21 cellular contexts compared by ENCODE assay signal in the genomic region with DNA sequence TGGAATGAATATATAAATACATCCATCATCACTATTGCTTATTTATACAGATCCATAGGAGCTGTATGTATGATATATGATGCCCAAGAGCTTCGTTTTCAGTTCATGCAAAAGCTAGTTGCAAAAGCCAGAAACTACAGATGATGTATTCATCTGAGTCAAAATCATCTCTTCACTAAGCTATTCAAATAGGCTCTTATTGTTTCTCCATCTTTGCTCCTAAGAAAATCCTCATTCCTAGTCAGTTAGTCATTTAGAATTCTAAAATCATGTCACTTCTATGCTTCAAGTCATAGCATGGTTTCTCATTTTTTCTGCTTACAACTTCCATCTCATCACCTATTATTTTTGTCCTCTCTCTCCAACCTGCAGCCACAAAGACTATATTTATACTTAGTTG.
A peak's percentile ranks its signal among the peaks of the same experiment; 100 is the strongest.
DNase-seq lines count a peak whose midpoint lies in the region; ATAC-seq, FAIRE-seq and TF ChIP-seq lines count a peak whose summit lies in the region.
"Had no signal": no experiment of that assay in that cellular context is flagged by ENCODE, and none has a peak within 500 bp of the region (broad histone marks: within the 10 kb centered on the region; RNA-seq: fewer than 3 reads in every experiment).

No MANE protein-coding gene starts in this region.

- WGBS in right lobe of liver (ENCODE audit: insufficient coverage, low coverage, low lambda C conversion rate, missing lambda C conversion rate) = 38% methylated on average over 1 of the region's 1 CpG

- no peaks in the 10 kb centered on the region for H3K27me3 Mint-ChIP-seq in chondrocyte (ENCODE audit: low read depth)

- no peak for TF ChIP-seq EP300 in neural cell (conservative IDR thresholded peaks at IDR 0.05; ENCODE audit: poor library complexity, severe bottlenecking)

- H3K27me3 ChIP-seq in bronchial epithelial cell (ENCODE audit: control insufficient read depth, insufficient read depth, low read length) = no peaks in the 10 kb centered on the region
- no peaks in the 10 kb centered on the region for H3K27me3 ChIP-seq in neural cell (ENCODE audit: insufficient read depth, low read depth, low read length)
- no peaks in the 10 kb centered on the region for H3K27me3 ChIP-seq in right lobe of liver
- H3K27me3 ChIP-seq: BLaER1, MG63 had no signal

- H3K4me2 ChIP-seq in neural cell (ENCODE audit: low read length) = no peak overlapping the region
- H3K4me2 ChIP-seq: BLaER1 had no signal

- DNase-seq in COLO829 (ENCODE audit: low spot score) (peak; percentile 36), RKO (ENCODE audit: low spot score) (peak; percentile 24), bronchial epithelial cell (ENCODE audit: low read depth) (peak; percentile 46), chondrocyte (ENCODE audit: low spot score) (no peak), Kasumi-1 (lab: John Stamatoyannopoulos, UW) (no peak), right lobe of liver (no peak)
- DNase-seq: CD8-positive, alpha-beta memory T cell; DMS79 treated with DMSO at 0.1 percent for 48 hours; GOT3; KBM-7; MG63; NCI-H1092 treated with DMSO at 0.1 percent for 48 hours; NCI-H1694 treated with DMSO at 0.1 percent for 48 hours; NCI-H226; NCI-H526 had no signal

- no peak overlapping the region for H3K4me3 Mint-ChIP-seq in chondrocyte (ENCODE audit: unreplicated experiment)
- H3K4me3 Mint-ChIP-seq: CD8-positive, alpha-beta memory T cell had no signal

- H3K9me3 Mint-ChIP-seq in chondrocyte (ENCODE audit: low read depth) = no peaks in the 10 kb centered on the region

- H3K9me3 ChIP-seq in neural cell (ENCODE audit: low read length) = no peaks in the 10 kb centered on the region
- H3K9me3 ChIP-seq in right lobe of liver = no peaks in the 10 kb centered on the region
- H3K9me3 ChIP-seq: BLaER1, MG63 had no signal

- H3K27ac ChIP-seq in neural cell (ENCODE audit: low read length) (peak overlapping the region; percentile 17), right lobe of liver (no peak overlapping the region)
- H3K27ac ChIP-seq: BLaER1 had no signal

- intact Hi-C loops in right lobe of liver (cut with DNase I) = no loop called here

- H4K20me1 ChIP-seq in neural cell (ENCODE audit: insufficient read depth) = no peaks in the 10 kb centered on the region
- H4K20me1 ChIP-seq: BLaER1 had no signal

- H3F3A ChIP-seq in neural cell (ENCODE audit: insufficient read depth, low read length, poor library complexity, severe bottlenecking) = no peaks in the 10 kb centered on the region

- no peak overlapping the region for H3K9ac ChIP-seq in neural cell (ENCODE audit: low read length)
- H3K9ac ChIP-seq: BLaER1 had no signal

- H3K4me3 ChIP-seq in bronchial epithelial cell (ENCODE audit: low read depth, low read length) (no peak overlapping the region), neural cell (ENCODE audit: low read length) (no peak overlapping the region), right lobe of liver (no peak overlapping the region)
- H3K4me3 ChIP-seq: BLaER1, GM12878, MG63 had no signal

- no peak for TF ChIP-seq POLR2A in right lobe of liver (IDR thresholded peaks at IDR 0.05)

- no peaks in the 10 kb centered on the region for H3K36me3 Mint-ChIP-seq in chondrocyte (ENCODE audit: low read depth)
- H3K36me3 Mint-ChIP-seq: CD8-positive, alpha-beta memory T cell had no signal

- H3K4me1 Mint-ChIP-seq in chondrocyte (ENCODE audit: low read depth) = no peaks in the 10 kb centered on the region
- H3K4me1 Mint-ChIP-seq: CD8-positive, alpha-beta memory T cell had no signal

- H3K27ac Mint-ChIP-seq in chondrocyte (ENCODE audit: unreplicated experiment) = no peak overlapping the region

- TF ChIP-seq CTCF in bronchial epithelial cell (IDR thresholded peaks at IDR 0.05; ENCODE audit: insufficient read depth, low read length, severe bottlenecking) (no peak), neural cell (IDR thresholded peaks at IDR 0.05; ENCODE audit: poor library complexity, severe bottlenecking) (no peak), chondrocyte (IDR thresholded peaks at IDR 0.05) (no peak), right lobe of liver (IDR thresholded peaks at IDR 0.05) (no peak)

- H3K4me1 ChIP-seq in right lobe of liver = no peaks in the 10 kb centered on the region
- H3K4me1 ChIP-seq: BLaER1 had no signal

- no peaks in the 10 kb centered on the region for H3K79me2 ChIP-seq in neural cell (replicated peaks; ENCODE audit: insufficient read depth, low read length)

- ATAC-seq in right lobe of liver = no peak
- ATAC-seq in GM18861 (IDR thresholded peaks at IDR 0.05; ENCODE audit: unreplicated experiment) = no peak
- ATAC-seq: GM12878 had no signal

- no peak overlapping the region for H2AFZ ChIP-seq in neural cell (ENCODE audit: low read depth, low read length)

- FAIRE-seq in bronchial epithelial cell (lab: Jason Lieb, UNC) = no peak
- FAIRE-seq: A204.1, G401.6, GM12878 had no signal

- H3K36me3 ChIP-seq in bronchial epithelial cell (ENCODE audit: control insufficient read depth, insufficient read depth, low read length) = no peaks in the 10 kb centered on the region
- H3K36me3 ChIP-seq in neural cell (ENCODE audit: insufficient read depth, low read length) = no peaks in the 10 kb centered on the region
- H3K36me3 ChIP-seq in right lobe of liver = no peaks in the 10 kb centered on the region
- H3K36me3 ChIP-seq: BLaER1, MG63 had no signal

- no peak for TF ChIP-seq RAD21 in neural cell (conservative IDR thresholded peaks at IDR 0.05)

- H3K9me2 ChIP-seq in neural cell (ENCODE audit: insufficient read depth, low read length) = no peaks in the 10 kb centered on the region

TF ChIP-seq in neural cell, 6 proteins besides CTCF, POLR2A, EP300 and RAD21:
- TF ChIP-seq POLR2AphosphoS5 (IDR thresholded peaks at IDR 0.05) = no peak
- TF ChIP-seq, protein P1, sequence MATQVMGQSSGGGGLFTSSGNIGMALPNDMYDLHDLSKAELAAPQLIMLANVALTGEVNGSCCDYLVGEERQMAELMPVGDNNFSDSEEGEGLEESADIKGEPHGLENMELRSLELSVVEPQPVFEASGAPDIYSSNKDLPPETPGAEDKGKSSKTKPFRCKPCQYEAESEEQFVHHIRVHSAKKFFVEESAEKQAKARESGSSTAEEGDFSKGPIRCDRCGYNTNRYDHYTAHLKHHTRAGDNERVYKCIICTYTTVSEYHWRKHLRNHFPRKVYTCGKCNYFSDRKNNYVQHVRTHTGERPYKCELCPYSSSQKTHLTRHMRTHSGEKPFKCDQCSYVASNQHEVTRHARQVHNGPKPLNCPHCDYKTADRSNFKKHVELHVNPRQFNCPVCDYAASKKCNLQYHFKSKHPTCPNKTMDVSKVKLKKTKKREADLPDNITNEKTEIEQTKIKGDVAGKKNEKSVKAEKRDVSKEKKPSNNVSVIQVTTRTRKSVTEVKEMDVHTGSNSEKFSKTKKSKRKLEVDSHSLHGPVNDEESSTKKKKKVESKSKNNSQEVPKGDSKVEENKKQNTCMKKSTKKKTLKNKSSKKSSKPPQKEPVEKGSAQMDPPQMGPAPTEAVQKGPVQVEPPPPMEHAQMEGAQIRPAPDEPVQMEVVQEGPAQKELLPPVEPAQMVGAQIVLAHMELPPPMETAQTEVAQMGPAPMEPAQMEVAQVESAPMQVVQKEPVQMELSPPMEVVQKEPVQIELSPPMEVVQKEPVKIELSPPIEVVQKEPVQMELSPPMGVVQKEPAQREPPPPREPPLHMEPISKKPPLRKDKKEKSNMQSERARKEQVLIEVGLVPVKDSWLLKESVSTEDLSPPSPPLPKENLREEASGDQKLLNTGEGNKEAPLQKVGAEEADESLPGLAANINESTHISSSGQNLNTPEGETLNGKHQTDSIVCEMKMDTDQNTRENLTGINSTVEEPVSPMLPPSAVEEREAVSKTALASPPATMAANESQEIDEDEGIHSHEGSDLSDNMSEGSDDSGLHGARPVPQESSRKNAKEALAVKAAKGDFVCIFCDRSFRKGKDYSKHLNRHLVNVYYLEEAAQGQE (IDR thresholded peaks at IDR 0.05; ENCODE audit: borderline replicate concordance) = no peak
- no peak for TF ChIP-seq TAF1 (IDR thresholded peaks at IDR 0.05; ENCODE audit: low read depth)
- no peak for TF ChIP-seq EZH2 (IDR thresholded peaks at IDR 0.05; ENCODE audit: borderline replicate concordance, insufficient read depth, low read length, poor library complexity, severe bottlenecking)
- no peak for TF ChIP-seq SMC3 (conservative IDR thresholded peaks at IDR 0.05; ENCODE audit: poor library complexity)
- TF ChIP-seq MXI1 (conservative IDR thresholded peaks at IDR 0.05; ENCODE audit: poor library complexity, severe bottlenecking) = no peak
TF ChIP-seq in neural cell: peak in this region for 0.

Comparison
In these comparisons a context has a peak if more than half of its experiments do, and no peak if none do; other contexts are left out.
1. DNase-seq: peak in COLO829 (single experiment), RKO (single experiment) and bronchial epithelial cell (single experiment); none in chondrocyte (single experiment), Kasumi-1 (0 of 2) and right lobe of liver (0 of 3).